Comparison of ENCODE assay signal across 1 cellular context in genomic region chr5:134642931-134643530, GRCh38.
TF ChIP-seq lines count a peak whose summit lies in the region.

No MANE protein-coding gene starts in this region.

TF ChIP-seq in WTC11, 78 proteins besides CTCF, POLR2A, EP300 and RAD21:
- TF ChIP-seq ELF4 (CRISPR knock-in tag; IDR thresholded peaks at IDR 0.05; ENCODE audit: low read depth) (no peak), E2F5 (CRISPR knock-in tag; IDR thresholded peaks at IDR 0.05) (no peak), ZBTB21 (CRISPR knock-in tag; IDR thresholded peaks at IDR 0.05; ENCODE audit: borderline replicate concordance) (no peak), E2F4 (CRISPR knock-in tag; IDR thresholded peaks at IDR 0.05; ENCODE audit: borderline replicate concordance, low read depth) (no peak), PRDM15 (CRISPR knock-in tag; IDR thresholded peaks at IDR 0.05) (no peak), MAX (CRISPR knock-in tag; IDR thresholded peaks at IDR 0.05) (no peak), ATF2 (CRISPR knock-in tag; IDR thresholded peaks at IDR 0.05; ENCODE audit: borderline replicate concordance, low read depth) (no peak), ZBTB43 (CRISPR knock-in tag; IDR thresholded peaks at IDR 0.05) (no peak), ATF1 (CRISPR knock-in tag; IDR thresholded peaks at IDR 0.05) (no peak), TP53 (CRISPR knock-in tag; IDR thresholded peaks at IDR 0.05) (no peak), ZNF396 (CRISPR knock-in tag; IDR thresholded peaks at IDR 0.05; ENCODE audit: borderline replicate concordance) (no peak)
TF ChIP-seq in WTC11: peak in this region for 0.
